In the genomic region with DNA sequence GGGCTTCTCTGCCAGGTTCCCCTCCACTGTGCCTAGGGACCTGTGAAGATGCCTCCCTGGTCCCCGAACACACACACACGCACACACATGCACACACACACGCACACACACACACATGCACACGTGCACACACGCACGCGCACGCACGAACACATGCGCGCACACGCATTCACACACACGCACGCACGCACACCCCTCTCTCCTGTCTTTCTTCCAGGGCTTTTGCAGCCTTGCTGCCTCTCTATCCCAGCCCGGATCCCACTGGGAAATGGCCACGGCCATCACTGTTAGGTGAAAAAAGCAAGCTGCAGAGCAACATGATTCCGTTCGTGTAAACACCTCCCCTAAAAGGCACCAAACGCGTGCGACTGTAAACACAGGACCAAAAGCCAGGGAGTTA, we compare ENCODE assay signal across 23 cellular contexts. TPM values are rescaled to one million over a fixed set of nuclear protein-coding genes. Genes with fewer than 3 reads are reported as not detected.
DNase-seq lines count a peak whose midpoint lies in the region; ATAC-seq and TF ChIP-seq lines count a peak whose summit lies in the region.
"Had no signal": no experiment of that assay in that cellular context is flagged by ENCODE, and none has a peak within 500 bp of the region (broad histone marks: within the 10 kb centered on the region; RNA-seq: fewer than 3 reads in every experiment).

No MANE protein-coding gene starts in this region.

- no TSS peak for BruUV-seq in IMR-90 (replicated peaks; lab: Mats Ljungman, UMichigan)

- H3K36me3 ChIP-seq in IMR-90 (ENCODE audit: control insufficient read depth, insufficient read depth, low read length), result no peaks in the 10 kb centered on the region
- no peaks in the 10 kb centered on the region for H3K36me3 ChIP-seq in neuronal stem cell (replicated peaks in 1 of 2; ENCODE audit: control insufficient read depth in 2 of 2, insufficient read depth in 2 of 2, low read length in 2 of 2)
- H3K36me3 ChIP-seq in ovary, result no peaks in the 10 kb centered on the region
- H3K36me3 ChIP-seq: BE2C had no signal

- H3K27me3 Mint-ChIP-seq in glutamatergic neuron (ENCODE audit: unreplicated experiment), result peaks cover 35% of the 10 kb centered on the region

- H2AFZ ChIP-seq in IMR-90 (replicated peaks; ENCODE audit: low read length, poor library complexity), result no peak overlapping the region
- no peak overlapping the region for H2AFZ ChIP-seq in neuronal stem cell (ENCODE audit: low read length)

- dilution Hi-C loops in IMR-90 (cut with HindIII; ENCODE audit: low sequenced_read_pairs, unreplicated experiment), result no loop called here

- H3K4me2 ChIP-seq in IMR-90 (ENCODE audit: low read depth, low read length) (peak overlapping the region; percentile 17; the same call in 1 of the 2 replicates), neuronal stem cell (ENCODE audit: insufficient read depth, low read length, poor library complexity, severe bottlenecking) (no peak overlapping the region)
- H3K4me2 ChIP-seq: A549, KMS-11, SK-N-SH had no signal

- H3K9me3 ChIP-seq in IMR-90 (ENCODE audit: control insufficient read depth, insufficient read depth, low read length) (no peaks in the 10 kb centered on the region), neuronal stem cell (replicated peaks in 1 of 2; ENCODE audit: control insufficient read depth in 2 of 2, insufficient read depth in 1 of 2, low read depth in 1 of 2, low read length in 2 of 2) (peaks cover 0 to 1% of the 10 kb centered on the region in 2 donors), ovary (no peaks in the 10 kb centered on the region)
- H3K9me3 ChIP-seq: A549, BE2C, SK-N-SH had no signal

- peaks cover 48% of the 10 kb centered on the region for H3K4me1 Mint-ChIP-seq in glutamatergic neuron (ENCODE audit: low read depth, unreplicated experiment)

- peaks cover 37% of the 10 kb centered on the region for H3K9me3 Mint-ChIP-seq in glutamatergic neuron (ENCODE audit: unreplicated experiment)
- H3K9me3 Mint-ChIP-seq: HFFc6 had no signal

- H3K4me3 Mint-ChIP-seq in glutamatergic neuron (ENCODE audit: unreplicated experiment), result peak overlapping the region; percentile 79
- H3K4me3 Mint-ChIP-seq: HFFc6 had no signal

- H3K27me3 ChIP-seq in IMR-90 (ENCODE audit: control insufficient read depth, insufficient read depth, low read length), result peaks cover 14% of the 10 kb centered on the region; the same call in 1 of the 2 replicates
- H3K27me3 ChIP-seq in neuronal stem cell (ENCODE audit: control insufficient read depth in 3 of 3, insufficient read depth in 3 of 3, low read depth in 1 of 3, low read length in 3 of 3), result no peaks in the 10 kb centered on the region
- H3K27me3 ChIP-seq in ovary, result no peaks in the 10 kb centered on the region
- H3K27me3 ChIP-seq: BE2C had no signal

- H2BK5ac ChIP-seq in IMR-90 (ENCODE audit: low read depth, low read length, poor library complexity, severe bottlenecking) (no peak overlapping the region), neuronal stem cell (ENCODE audit: low read length) (no peak overlapping the region)

- TF ChIP-seq RAD21 in IMR-90 (IDR thresholded peaks at IDR 0.05; ENCODE audit: low read length), result no peak

- no peak overlapping the region for H2BK20ac ChIP-seq in IMR-90 (ENCODE audit: low read depth, low read length)

- no peaks in the 10 kb centered on the region for H3K79me1 ChIP-seq in IMR-90 (ENCODE audit: low read depth in 1 of 2, low read length in 2 of 2)
- H3K79me1 ChIP-seq in neuronal stem cell (ENCODE audit: low read depth, low read length), result peaks cover 2% of the 10 kb centered on the region

- no peak overlapping the region for H3K4me3 ChIP-seq in IMR-90 (ENCODE audit: insufficient read depth, low read depth, low read length)
- H3K4me3 ChIP-seq in neuronal stem cell (ENCODE audit: low read length in 2 of 2), result no peak overlapping the region
- no peak overlapping the region for H3K4me3 ChIP-seq in ovary
- H3K4me3 ChIP-seq: A549 had no signal

- H2AK5ac ChIP-seq in IMR-90 (ENCODE audit: low read depth, low read length) (no peak overlapping the region), neuronal stem cell (ENCODE audit: low read depth, low read length) (no peak overlapping the region)

- no peak for TF ChIP-seq POLR2A in IMR-90 (IDR thresholded peaks at IDR 0.05; ENCODE audit: low read depth, low read length)
- TF ChIP-seq POLR2A in ovary (IDR thresholded peaks at IDR 0.05), result no peak

- H3K14ac ChIP-seq in IMR-90 (replicated peaks; ENCODE audit: low read depth, low read length), result no peak overlapping the region
- peak overlapping the region; percentile 49 for H3K14ac ChIP-seq in neuronal stem cell (ENCODE audit: low read length)

- H3K56ac ChIP-seq in IMR-90 (ENCODE audit: extremely low read depth, insufficient read depth, low read length), result no peak overlapping the region

- no peak overlapping the region for H4K5ac ChIP-seq in IMR-90 (ENCODE audit: low read depth, low read length)

- H4K8ac ChIP-seq in IMR-90 (ENCODE audit: low read depth in 2 of 2, low read length in 2 of 2) (no peak overlapping the region), neuronal stem cell (ENCODE audit: low read depth, low read length) (no peak overlapping the region)

- in situ Hi-C loops in IMR-90 (cut with MboI; ENCODE audit: low sequenced_read_pairs), result no loop called here

- 55% methylated on average over 11 of the region's 22 CpGs; no CpG with 5 or more reads in 1 of the 2 experiments for WGBS in IMR-90 (ENCODE audit: extremely low coverage in 2 of 2, insufficient read length in 1 of 2), 2 experiments
- WGBS in neuronal stem cell (ENCODE audit: extremely low coverage in 2 of 2, insufficient read length in 2 of 2, insufficient replicate concordance in 1 of 2), 2 donors, result no CpG with 5 or more reads among the region's 22 CpGs
- WGBS in ovary, 3 donors, result 10 to 51% (median 11%) methylated on average over 22 of the region's 22 CpGs

- H3K23ac ChIP-seq in IMR-90 (ENCODE audit: low read depth, low read length) (no peak overlapping the region), neuronal stem cell (ENCODE audit: low read depth, low read length, poor library complexity) (peak overlapping the region; percentile 11)

- no peak overlapping the region for H4K91ac ChIP-seq in IMR-90 (ENCODE audit: insufficient read depth, low read depth, low read length)
- H4K91ac ChIP-seq in neuronal stem cell (ENCODE audit: low read depth, low read length, poor library complexity), result no peak overlapping the region

- no peak overlapping the region for H3K27ac ChIP-seq in IMR-90 (ENCODE audit: insufficient read depth, low read length)
- peak overlapping the region; percentile 10 for H3K27ac ChIP-seq in angular gyrus (ENCODE audit: low read depth, low read length)
- no peak overlapping the region for H3K27ac ChIP-seq in neuronal stem cell (replicated peaks; ENCODE audit: low read length)
- no peak overlapping the region for H3K27ac ChIP-seq in ovary
- H3K27ac ChIP-seq: A549, KMS-11, RWPE1 had no signal

- H4K20me1 ChIP-seq in IMR-90 (ENCODE audit: insufficient read depth, low read length), result no peaks in the 10 kb centered on the region

- no peaks in the 10 kb centered on the region for H3K36me3 Mint-ChIP-seq in glutamatergic neuron (ENCODE audit: unreplicated experiment)

- CTCF ChIA-PET in IMR-90 (lab: Yijun Ruan, JAX), result interaction anchor here (0.6 kb wide), 1 partner anchor 15 kb away, joined by 3 read pairs; no protein-coding TSS in a partner anchor

- POLR2A ChIA-PET in IMR-90 (lab: Charles Lee; ENCODE audit: unreplicated experiment), result no interaction called here

- H3K4ac ChIP-seq in IMR-90 (ENCODE audit: low read depth, low read length) (no peak overlapping the region), neuronal stem cell (ENCODE audit: low read length) (no peak overlapping the region)

- H3K18ac ChIP-seq in IMR-90 (ENCODE audit: low read depth, low read length) (no peak overlapping the region), neuronal stem cell (ENCODE audit: low read length) (no peak overlapping the region)

- peak overlapping the region; percentile 99 for H3K27ac Mint-ChIP-seq in glutamatergic neuron (ENCODE audit: unreplicated experiment)
- H3K27ac Mint-ChIP-seq: HFFc6 had no signal

- H3K9me1 ChIP-seq in IMR-90 (ENCODE audit: insufficient read depth, low read length), result no peaks in the 10 kb centered on the region

- no peak overlapping the region for H2BK12ac ChIP-seq in neuronal stem cell (ENCODE audit: low read length)

- no peak for TF ChIP-seq CTCF in IMR-90 (conservative IDR thresholded peaks at IDR 0.05; ENCODE audit: low read depth, low read length)
- TF ChIP-seq CTCF in glutamatergic neuron (IDR thresholded peaks at IDR 0.05; ENCODE audit: partially characterized antibody, unreplicated experiment), result no peak
- no peak for TF ChIP-seq CTCF in ovary (IDR thresholded peaks at IDR 0.05)

- intact Hi-C loops in IMR-90 (cut with micrococcal nuclease), result no loop called here
- intact Hi-C loops in ovary (cut with DNase I), result no loop called here

- no peak overlapping the region for H2AK9ac ChIP-seq in IMR-90 (replicated peaks; ENCODE audit: low read depth, low read length, poor library complexity)

- DNase-seq in IMR-90 (no peak), glutamatergic neuron (peak; percentile 77), neuronal stem cell (ENCODE audit: low spot score) (no peak), NOMO-1 treated with DMSO at 0.1 percent for 48 hours (lab: John Stamatoyannopoulos, UW; ENCODE audit: unreplicated experiment) (no peak), ovary (no peak), SHP77 (lab: John Stamatoyannopoulos, UW) (no peak)
- DNase-seq: BE2C, EL, GF-D8, HFFc6, MV-4-11, NCI-H1105 treated with DMSO at 0.1 percent for 48 hours, NCI-H2081, NCI-H226, NCI-H510A treated with DMSO at 0.1 percent for 48 hours, NCI-H748 treated with DMSO at 0.1 percent for 48 hours, SIG-M5, SK-N-SH had no signal

- H2BK120ac ChIP-seq in IMR-90 (ENCODE audit: low read depth, low read length), result no peak overlapping the region
- H2BK120ac ChIP-seq in neuronal stem cell (ENCODE audit: low read depth, low read length), result no peak overlapping the region

- H3K9ac ChIP-seq in IMR-90 (ENCODE audit: low read depth, low read length) (no peak overlapping the region), neuronal stem cell (ENCODE audit: low read depth, low read length, poor library complexity) (no peak overlapping the region)
- H3K9ac ChIP-seq: KMS-11, SK-N-SH had no signal

- TF ChIP-seq EP300 in ovary (IDR thresholded peaks at IDR 0.05), result no peak

- ATAC-seq in IMR-90 (ENCODE audit: low read depth) (peak; percentile 82), GM19397 (IDR thresholded peaks at IDR 0.05; ENCODE audit: unreplicated experiment) (no peak)
- ATAC-seq: A549 had no signal

- H3K4me1 ChIP-seq in IMR-90 (ENCODE audit: control insufficient read depth, insufficient read depth, low read length) (peaks cover 2% of the 10 kb centered on the region; the same call in 1 of the 2 replicates), neuronal stem cell (ENCODE audit: control insufficient read depth in 2 of 2, insufficient read depth in 1 of 2, low read depth in 1 of 2, low read length in 2 of 2) (peaks cover 13 to 24% of the 10 kb centered on the region in 2 donors), ovary (ENCODE audit: insufficient read depth) (peaks cover 2% of the 10 kb centered on the region)
- H3K4me1 ChIP-seq: A549, BE2C had no signal

- H2BK15ac ChIP-seq in IMR-90 (ENCODE audit: low read depth, low read length) (no peak overlapping the region), neuronal stem cell (ENCODE audit: low read length) (no peak overlapping the region)

RNA-seq across cellular contexts. Expression of a gene that starts 39.8 kb away (rescaled TPM):
- total RNA-seq in IMR-90 (2012; rRNA removed), result under 0.01 TPM in 2 replicates
- polyA plus RNA-seq in IMR-90 (2012; rRNA removed), result 0.09 TPM in 1 of 2 replicates, not detected in the other
- polyA plus RNA-seq in IMR-90 (2012; cell fraction: cytosol; rRNA removed), result 0.03 and 0.11 TPM in 2 replicates
- 0.02 and 0.07 TPM in 2 replicates for polyA plus RNA-seq in IMR-90 (2012; cell fraction: nucleus; rRNA removed; ENCODE audit: low replicate concordance)
- 263 TPM for total RNA-seq in glutamatergic neuron (ENCODE audit: unreplicated experiment)
- polyA plus RNA-seq in neuronal stem cell (2013, experiment 1 of 2), result 45.8 TPM
- 45.7 TPM for polyA plus RNA-seq in neuronal stem cell (2013, experiment 2 of 2)
- total RNA-seq in ovary, result under 1 TPM; 0.12 to 0.46 (median 0.23) TPM
- 1 to 10 TPM in 1 of 2 donors, under 1 TPM in 1; 0.05 to 1.2 TPM for polyA plus RNA-seq in ovary
- total RNA-seq: HFFc6 had no signal

Comparison
In these comparisons a context has a peak if more than half of its experiments do, and no peak if none do; other contexts are left out.
1. RNA of a gene that starts 39.8 kb away (total RNA-seq): 263 TPM in glutamatergic neuron (single experiment); 0.12 to 0.46 TPM in ovary and under 0.01 TPM in IMR-90; every median in the first group is over 100 times any median in the second.